Comparison of ENCODE assay signal across 8 cellular contexts in genomic region chr7:130695840-130696239, GRCh38. TPM values are rescaled to one million over a fixed set of nuclear protein-coding genes. Genes with fewer than 3 reads are reported as not detected.
DNase-seq lines count a peak whose midpoint lies in the region; ATAC-seq and TF ChIP-seq lines count a peak whose summit lies in the region.

No MANE protein-coding gene starts in this region.

- no peak overlapping the region for H3K4me3 ChIP-seq in parathyroid adenoma (ENCODE audit: low read depth, low read length)

- no peak overlapping the region for H2AFZ ChIP-seq in parathyroid adenoma

- no peaks in the 10 kb centered on the region for H3K79me2 ChIP-seq in parathyroid adenoma

- H3K9me3 Mint-ChIP-seq in glutamatergic neuron (ENCODE audit: unreplicated experiment), result no peaks in the 10 kb centered on the region

- ATAC-seq in GM19455 (IDR thresholded peaks at IDR 0.05; ENCODE audit: unreplicated experiment), result no peak

- H3K4me2 ChIP-seq in parathyroid adenoma (ENCODE audit: low read length), result no peak overlapping the region

- H3K36me3 ChIP-seq in parathyroid adenoma (ENCODE audit: control insufficient read depth, insufficient read depth, low read length), result no peaks in the 10 kb centered on the region

- no peaks in the 10 kb centered on the region for H3K27me3 ChIP-seq in parathyroid adenoma (ENCODE audit: control insufficient read depth, insufficient read depth, low read length)

- H3K4me1 Mint-ChIP-seq in glutamatergic neuron (ENCODE audit: low read depth, unreplicated experiment), result no peaks in the 10 kb centered on the region

- H3K9me3 ChIP-seq in parathyroid adenoma (ENCODE audit: control insufficient read depth, low read length), result no peaks in the 10 kb centered on the region

- H3K4me3 Mint-ChIP-seq in glutamatergic neuron (ENCODE audit: unreplicated experiment), result no peak overlapping the region

- H3K27ac ChIP-seq in parathyroid adenoma, result no peak overlapping the region

- H3K27ac Mint-ChIP-seq in glutamatergic neuron (ENCODE audit: unreplicated experiment), result no peak overlapping the region

- DNase-seq in DMS 273 (lab: John Stamatoyannopoulos, UW; ENCODE audit: unreplicated experiment) (peak; percentile 80), DMS 273 treated with DMSO at 0.1 percent for 48 hours (lab: John Stamatoyannopoulos, UW) (no peak), NCI-H1694 (lab: John Stamatoyannopoulos, UW) (peak; percentile 31), cerebellar cortex (ENCODE audit: low spot score) (peak; percentile 22), C1 segment of cervical spinal cord (lab: John Stamatoyannopoulos, UW) (no peak), glutamatergic neuron (no peak)

- H3K4me1 ChIP-seq in parathyroid adenoma, result no peaks in the 10 kb centered on the region

- H3K9ac ChIP-seq in parathyroid adenoma, result no peak overlapping the region

- no peaks in the 10 kb centered on the region for H3K27me3 Mint-ChIP-seq in glutamatergic neuron (ENCODE audit: unreplicated experiment)

- TF ChIP-seq CTCF in parathyroid adenoma (IDR thresholded peaks at IDR 0.05) (peak; percentile 54), glutamatergic neuron (IDR thresholded peaks at IDR 0.05; ENCODE audit: partially characterized antibody, unreplicated experiment) (no peak)

- H3K36me3 Mint-ChIP-seq in glutamatergic neuron (ENCODE audit: unreplicated experiment), result no peaks in the 10 kb centered on the region

RNA-seq across cellular contexts. Expression of gene TSGA13, which starts 9.5 kb away (rescaled TPM):
- not detected for total RNA-seq in glutamatergic neuron (ENCODE audit: unreplicated experiment)

RNA-seq across cellular contexts. Expression of gene COPG2, which starts 27.3 kb away (rescaled TPM):
- 36.8 TPM for total RNA-seq in glutamatergic neuron (ENCODE audit: unreplicated experiment)

RNA-seq across cellular contexts. Expression of gene KLF14, which starts 38.2 kb away (rescaled TPM):
- total RNA-seq in glutamatergic neuron (ENCODE audit: unreplicated experiment), result not detected

Comparison
In these comparisons a context has a peak if more than half of its experiments do, and no peak if none do; other contexts are left out.
1. DNase-seq: peak in DMS 273 (single experiment), NCI-H1694 (single experiment) and cerebellar cortex (single experiment); none in DMS 273 treated with DMSO at 0.1 percent for 48 hours (single experiment), C1 segment of cervical spinal cord (0 of 14) and glutamatergic neuron (single experiment).